ENCODE assay signal across 22 cellular contexts in genomic region chr12:67323007-67323406, GRCh38.
"Had no signal": no experiment of that assay in that cellular context is flagged by ENCODE, and none has a peak within 500 bp of the region (broad histone marks: within the 10 kb centered on the region; RNA-seq: fewer than 3 reads in every experiment).

No MANE protein-coding gene starts in this region.

- H3K4me1 ChIP-seq: sigmoid colon, stomach had no signal

- DNase-seq: effector CD8-positive, alpha-beta T cell; immature natural killer cell; left cardiac atrium; mammary epithelial cell; naive thymus-derived CD8-positive, alpha-beta T cell; retina; sigmoid colon; stimulated activated CD4-positive, alpha-beta T cell treated with anti-CD3 and anti-CD28 coated beads, Interleukin-2, amount 100 ng/mL, for 24 hours; stimulated activated CD4-positive, alpha-beta T cell treated with anti-CD3 and anti-CD28 coated beads, Interleukin-4, amount 100 ng/mL, for 4 hours; stimulated activated naive CD4-positive, alpha-beta T cell; stomach; substantia nigra; trophoblast cell had no signal

- H3K4me3 Mint-ChIP-seq: immature natural killer cell; naive thymus-derived CD8-positive, alpha-beta T cell had no signal

- ATAC-seq: mucosa of descending colon; naive thymus-derived CD8-positive, alpha-beta T cell; psoas muscle had no signal

- H3K4me3 ChIP-seq: coronary artery, mucosa of descending colon, psoas muscle, sigmoid colon, skin epidermis, stomach, thoracic aorta had no signal

- H3K27ac ChIP-seq: coronary artery, neutrophil, psoas muscle, sigmoid colon, skin epidermis, stomach, thoracic aorta had no signal

- H3K9me3 Mint-ChIP-seq: immature natural killer cell had no signal

- H3K36me3 ChIP-seq: neutrophil, thoracic aorta had no signal

- FAIRE-seq: frontal cortex, kidney, urothelium cell line had no signal

- H3K9me3 ChIP-seq: mucosa of descending colon, neutrophil, psoas muscle, sigmoid colon, thoracic aorta had no signal

- H3K27me3 ChIP-seq: neutrophil, sigmoid colon, stomach had no signal

- H3K27ac Mint-ChIP-seq: immature natural killer cell; naive thymus-derived CD8-positive, alpha-beta T cell had no signal

- H3K27me3 Mint-ChIP-seq: naive thymus-derived CD8-positive, alpha-beta T cell had no signal
